ENCODE assay signal across 21 cellular contexts in the genomic region with DNA sequence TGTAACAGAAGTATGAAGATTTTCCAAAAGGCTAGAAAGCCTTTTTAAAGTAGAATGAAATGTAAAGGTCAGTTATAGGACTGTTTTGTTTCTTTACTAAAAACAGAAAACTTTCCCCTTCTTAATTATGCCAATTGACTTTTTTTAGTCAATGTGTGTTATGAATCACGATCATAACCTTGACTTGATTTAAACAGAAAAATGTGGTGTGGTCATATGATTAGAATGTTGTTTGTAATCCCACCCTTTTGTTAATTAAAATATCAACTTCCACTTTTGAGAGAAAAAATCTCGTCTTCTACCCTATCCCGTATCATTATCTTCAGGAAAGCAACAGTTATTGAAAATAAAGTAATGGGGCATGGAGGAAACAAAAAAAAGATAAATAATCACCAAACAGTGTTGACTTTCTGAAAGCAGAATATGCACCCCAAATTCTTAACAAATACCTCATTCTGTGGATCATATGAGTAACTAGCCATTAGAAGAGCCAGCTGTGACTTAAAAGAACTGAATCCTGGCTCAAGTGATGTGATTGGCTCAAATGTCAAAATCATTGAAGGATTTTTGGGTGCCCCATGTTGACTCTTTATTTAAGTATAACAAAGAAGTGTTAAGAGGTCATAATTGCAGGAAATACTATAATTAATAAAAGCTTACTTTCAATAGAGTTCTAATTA. TPM values are rescaled to one million over a fixed set of nuclear protein-coding genes. Genes with fewer than 3 reads are reported as not detected.
DNase-seq lines count a peak whose midpoint lies in the region; ATAC-seq and TF ChIP-seq lines count a peak whose summit lies in the region.
"Had no signal": no experiment of that assay in that cellular context is flagged by ENCODE, and none has a peak within 500 bp of the region (broad histone marks: within the 10 kb centered on the region; RNA-seq: fewer than 3 reads in every experiment).

No MANE protein-coding gene starts in this region.

- H3K79me2 ChIP-seq in osteoblast (ENCODE audit: insufficient read depth, low read length): no peaks in the 10 kb centered on the region

- H3K27ac ChIP-seq in osteoblast (ENCODE audit: low read depth, low read length): no peak overlapping the region
- H3K27ac ChIP-seq: BLaER1 treated with 17β-estradiol and CSF1 and Interleukin-3, amounts not matched to agents 10 nM and 100 nM; HL-60; Peyer's patch; SJSA1 had no signal

- no peaks in the 10 kb centered on the region for H3K9me3 ChIP-seq in osteoblast (ENCODE audit: low read depth, low read length)
- H3K9me3 ChIP-seq: BLaER1 treated with 17β-estradiol and CSF1 and Interleukin-3, amounts not matched to agents 10 nM and 100 nM; MG63; Peyer's patch; SJSA1 had no signal

- TF ChIP-seq CTCF in AG10803 (conservative IDR thresholded peaks at IDR 0.05; ENCODE audit: low read length): no peak
- TF ChIP-seq CTCF in choroid plexus epithelial cell (conservative IDR thresholded peaks at IDR 0.05; ENCODE audit: low read depth, low read length): no peak
- no peak for TF ChIP-seq CTCF in osteoblast (IDR thresholded peaks at IDR 0.05; ENCODE audit: extremely low read depth, low read depth, low read length)

- no peak for ATAC-seq in GM21367 (IDR thresholded peaks at IDR 0.05; ENCODE audit: unreplicated experiment)

- H3K4me2 ChIP-seq in osteoblast (ENCODE audit: insufficient read depth, low read length): peak overlapping the region; percentile 34
- H3K4me2 ChIP-seq: BLaER1 treated with 17β-estradiol and CSF1 and Interleukin-3, amounts not matched to agents 10 nM and 100 nM had no signal

- H4K20me1 ChIP-seq in osteoblast (ENCODE audit: insufficient read depth, low read length): no peaks in the 10 kb centered on the region
- H4K20me1 ChIP-seq: BLaER1 treated with 17β-estradiol and CSF1 and Interleukin-3, amounts not matched to agents 10 nM and 100 nM had no signal

- H3K27me3 ChIP-seq in osteoblast (ENCODE audit: insufficient read depth, low read length): no peaks in the 10 kb centered on the region
- H3K27me3 ChIP-seq: BLaER1 treated with 17β-estradiol and CSF1 and Interleukin-3, amounts not matched to agents 10 nM and 100 nM; MG63; Peyer's patch; SJSA1 had no signal

- H2AFZ ChIP-seq in osteoblast (ENCODE audit: low read length): peak overlapping the region; percentile 1

- H3K4me3 ChIP-seq in AG10803 (ENCODE audit: low read length): no peak overlapping the region
- no peak overlapping the region for H3K4me3 ChIP-seq in choroid plexus epithelial cell (ENCODE audit: low read depth, low read length)
- no peak overlapping the region for H3K4me3 ChIP-seq in osteoblast (ENCODE audit: insufficient read depth, low read length)
- H3K4me3 ChIP-seq: BLaER1 treated with 17β-estradiol and CSF1 and Interleukin-3, amounts not matched to agents 10 nM and 100 nM; MG63; Peyer's patch; SJSA1 had no signal

- intact Hi-C loops in posterior vena cava (cut with DNase I): loop anchor here in 1 of 2 donors (5.0 kb wide), 1 partner anchor 95 kb away; no protein-coding TSS in a partner anchor

- peaks cover 9% of the 10 kb centered on the region for H3K4me1 ChIP-seq in osteoblast (ENCODE audit: insufficient read depth, low read length)
- H3K4me1 ChIP-seq: BLaER1 treated with 17β-estradiol and CSF1 and Interleukin-3, amounts not matched to agents 10 nM and 100 nM; Peyer's patch; SJSA1 had no signal

- H3K36me3 ChIP-seq in osteoblast (ENCODE audit: insufficient read depth, low read length): no peaks in the 10 kb centered on the region
- H3K36me3 ChIP-seq: BLaER1 treated with 17β-estradiol and CSF1 and Interleukin-3, amounts not matched to agents 10 nM and 100 nM; MG63; Peyer's patch; SJSA1 had no signal

- DNase-seq in AG10803 (ENCODE audit: low read depth): peak; percentile 5
- peak; percentile 4 for DNase-seq in HS-5 (ENCODE audit: low read depth)
- DNase-seq in choroid plexus epithelial cell (ENCODE audit: low read depth): peak; percentile 31
- no peak for DNase-seq in osteoblast (ENCODE audit: insufficient read length, low spot score, missing footprints)
- DNase-seq in posterior vena cava (ENCODE audit: low spot score): no peak
- no peak for DNase-seq in activated CD8-positive, alpha-beta memory T cell treated with anti-CD3 and anti-CD28 coated beads, Interleukin-2, amount 50 U/mL, for 4 hours
- DNase-seq: CD8-positive, alpha-beta memory T cell; DMS79; H7; Karpas-422; MG63; NCI-H1048; NCI-H1436; NCI-H2029; NCI-H2171; NCI-H526; Peyer's patch had no signal

RNA-seq across cellular contexts. Expression of a gene that starts 32.3 kb away (rescaled TPM):
- total RNA-seq in osteoblast (under 0.01 TPM in 2 replicates), posterior vena cava (under 1 TPM; 0.51 to 0.57 TPM)
- total RNA-seq: CD8-positive, alpha-beta memory T cell had no signal

Comparison
In these comparisons a context has a peak if more than half of its experiments do, and no peak if none do; other contexts are left out.
1. DNase-seq: peak in AG10803 (single experiment), HS-5 (single experiment) and choroid plexus epithelial cell (single experiment); none in osteoblast (single experiment), posterior vena cava (single experiment) and activated CD8-positive, alpha-beta memory T cell treated with anti-CD3 and anti-CD28 coated beads, Interleukin-2, amount 50 U/mL, for 4 hours (single experiment).